ENCODE assay signal across 14 cellular contexts in genomic region chr1:92958203-92958970, GRCh38. TPM values are rescaled to one million over a fixed set of nuclear protein-coding genes. Genes with fewer than 3 reads are reported as not detected.
A peak's percentile ranks its signal among the peaks of the same experiment; 100 is the strongest.
DNase-seq lines count a peak whose midpoint lies in the region; ATAC-seq, FAIRE-seq and TF ChIP-seq lines count a peak whose summit lies in the region.
"Had no signal": no experiment of that assay in that cellular context is flagged by ENCODE, and none has a peak within 500 bp of the region (broad histone marks: within the 10 kb centered on the region; RNA-seq: fewer than 3 reads in every experiment).

No MANE protein-coding gene starts in this region.

- TF ChIP-seq CTCF in HepG2 (CRISPR knock-in tag; IDR thresholded peaks at IDR 0.05): no peak
- TF ChIP-seq CTCF in uterus (IDR thresholded peaks at IDR 0.05): no peak
- no peak for TF ChIP-seq CTCF in prostate gland (IDR thresholded peaks at IDR 0.05)

- TF ChIP-seq RAD21 in HepG2 (CRISPR knock-in tag; IDR thresholded peaks at IDR 0.05): no peak

- H3K79me2 ChIP-seq in HepG2 (ENCODE audit: insufficient read depth, low read length): peaks cover 46% of the 10 kb centered on the region

- peak overlapping the region; percentile 58 for H3K27ac ChIP-seq in HepG2 (ENCODE audit: extremely low read length, insufficient read depth, low read length)
- peak overlapping the region; percentile 95 to 96 for H3K27ac ChIP-seq in uterus
- no peak overlapping the region for H3K27ac ChIP-seq in prostate gland
- H3K27ac ChIP-seq: ovary, upper lobe of left lung had no signal

- 16% methylated on average over 1 of the region's 1 CpG for WGBS in HepG2 (ENCODE audit: low lambda C conversion rate)
- 90% methylated on average over 1 of the region's 1 CpG for WGBS in prostate gland

- no peak; a peak in 1 of 4 replicates for TF ChIP-seq EP300 in HepG2 (IDR thresholded peaks at IDR 0.05; ENCODE audit: low read depth in 2 of 2, low read length in 2 of 2)
- no peak for TF ChIP-seq EP300 in HepG2 (CRISPR knock-in tag; IDR thresholded peaks at IDR 0.05; ENCODE audit: borderline replicate concordance)

- no peak overlapping the region for H2AFZ ChIP-seq in HepG2 (ENCODE audit: low read length)

- intact Hi-C loops in HepG2 (cut with micrococcal nuclease; ENCODE audit: unreplicated experiment): loop anchor here (5.0 kb wide), 1 partner anchor 56 kb away; no protein-coding TSS in a partner anchor
- intact Hi-C loops in uterus (cut with DNase I; ENCODE audit: low total_unique reads): no loop called here
- intact Hi-C loops in prostate gland (cut with DNase I): no loop called here

- H3K9me3 ChIP-seq in T-helper 17 cell (ENCODE audit: control insufficient read depth, low read length, poor library complexity, severe bottlenecking): no peaks in the 10 kb centered on the region
- no peaks in the 10 kb centered on the region for H3K9me3 ChIP-seq in HepG2 (ENCODE audit: low read length)
- H3K9me3 ChIP-seq in uterus: no peaks in the 10 kb centered on the region
- no peaks in the 10 kb centered on the region for H3K9me3 ChIP-seq in prostate gland
- H3K9me3 ChIP-seq: ovary, upper lobe of left lung had no signal

- no peaks in the 10 kb centered on the region for H4K20me1 ChIP-seq in HepG2 (ENCODE audit: insufficient read depth, low read length)

- H3K4me2 ChIP-seq in HepG2 (ENCODE audit: low read depth, low read length): peak overlapping the region; percentile 64

- peaks cover 60% of the 10 kb centered on the region for H3K4me1 Mint-ChIP-seq in activated naive CD4-positive, alpha-beta T cell treated with anti-CD3 and anti-CD28 coated beads, Interleukin-2, amount 50 U/mL, for 24 hours
- H3K4me1 Mint-ChIP-seq in T-helper 17 cell: peaks cover 45% of the 10 kb centered on the region

- CTCF ChIA-PET in HepG2 (lab: Yijun Ruan, JAX; ENCODE audit: low intra/inter-chr PET ratio, low total read pairs): interaction anchor here (3.7 kb wide), 1 partner anchor 99 kb away, joined by 70 read pairs; no protein-coding TSS in a partner anchor

- H3K9me3 Mint-ChIP-seq in activated naive CD4-positive, alpha-beta T cell treated with anti-CD3 and anti-CD28 coated beads, Interleukin-2, amount 50 U/mL, for 24 hours: no peaks in the 10 kb centered on the region

- H3K4me3 ChIP-seq in HepG2 (replicated peaks in 1 of 3; ENCODE audit: insufficient read depth in 1 of 3, low read depth in 2 of 3, low read length in 3 of 3): peak overlapping the region in 2 of 3 experiments; percentile 8 to 43; a peak in 3 of 6 replicates
- no peak overlapping the region for H3K4me3 ChIP-seq in uterus
- H3K4me3 ChIP-seq in prostate gland: no peak overlapping the region
- H3K4me3 ChIP-seq: ovary, upper lobe of left lung had no signal

- FAIRE-seq in HepG2 (lab: Jason Lieb, UNC): peak; percentile 67

- no peak for ATAC-seq in T-helper 17 cell
- peak; percentile 17; the same call in 1 of the 3 replicates for ATAC-seq in HepG2

- TF ChIP-seq POLR2A in HepG2 (IDR thresholded peaks at IDR 0.05; ENCODE audit: insufficient read depth in 1 of 2, low read depth in 2 of 2, low read length in 2 of 2): no peak
- TF ChIP-seq POLR2A in uterus (IDR thresholded peaks at IDR 0.05): no peak
- TF ChIP-seq POLR2A in prostate gland (IDR thresholded peaks at IDR 0.05): no peak

- in situ Hi-C loops in HepG2 (cut with HindIII; ENCODE audit: extremely low pct_ligation_motif_present, low pct_unique_long_range_greater_than_20kb): loop anchor here (5.0 kb wide), 1 partner anchor 101 kb away; no protein-coding TSS in a partner anchor

- H3K9ac ChIP-seq in HepG2 (ENCODE audit: insufficient read depth, low read depth, low read length): peak overlapping the region; percentile 36; the same call in 1 of the 2 replicates

- POLR2A ChIA-PET in HepG2 (lab: Yijun Ruan, JAX): interaction anchor here (0.7 to 1.3 kb wide), 2 partner anchors 9 to 35 kb away, joined by 3 read pairs; no protein-coding TSS in a partner anchor

- no peaks in the 10 kb centered on the region for H3K27me3 Mint-ChIP-seq in activated naive CD4-positive, alpha-beta T cell treated with anti-CD3 and anti-CD28 coated beads, Interleukin-2, amount 50 U/mL, for 24 hours
- no peaks in the 10 kb centered on the region for H3K27me3 Mint-ChIP-seq in T-helper 17 cell

- BruUV-seq in HepG2 (replicated peaks; lab: Mats Ljungman, UMichigan): no TSS peak

- H3K27me3 ChIP-seq in HepG2 (ENCODE audit: control insufficient read depth in 1 of 2, insufficient read depth in 2 of 2, low read length in 2 of 2): peaks cover 2 to 8% of the 10 kb centered on the region in 2 experiments; a peak in 2 of 5 replicates
- no peaks in the 10 kb centered on the region for H3K27me3 ChIP-seq in uterus
- H3K27me3 ChIP-seq in prostate gland (replicated peaks; ENCODE audit: insufficient read depth): no peaks in the 10 kb centered on the region
- H3K27me3 ChIP-seq: ovary, upper lobe of left lung had no signal

- no peaks in the 10 kb centered on the region for H3K36me3 ChIP-seq in HepG2 (replicated peaks in 1 of 2; ENCODE audit: control insufficient read depth in 1 of 2, insufficient read depth in 2 of 2, low read length in 2 of 2)
- no peaks in the 10 kb centered on the region for H3K36me3 ChIP-seq in uterus
- no peaks in the 10 kb centered on the region for H3K36me3 ChIP-seq in prostate gland
- H3K36me3 ChIP-seq: ovary, upper lobe of left lung had no signal

- H3K4me1 ChIP-seq in HepG2 (ENCODE audit: insufficient read depth, low read length): peaks cover 57% of the 10 kb centered on the region
- no peaks in the 10 kb centered on the region for H3K4me1 ChIP-seq in uterus
- no peaks in the 10 kb centered on the region for H3K4me1 ChIP-seq in prostate gland (replicated peaks)

- no peak for DNase-seq in activated naive CD4-positive, alpha-beta T cell treated with anti-CD3 and anti-CD28 coated beads, Interleukin-2, amount 50 U/mL, for 16 hours
- DNase-seq in T-helper 17 cell: no peak
- DNase-seq in HepG2 (ENCODE audit: low spot score): peak; percentile 62
- DNase-seq in uterus: no peak
- no peak for DNase-seq in putamen (ENCODE audit: low spot score)
- no peak for DNase-seq in prostate gland (ENCODE audit: low spot score)
- no peak for DNase-seq in effector CD8-positive, alpha-beta T cell (lab: John Stamatoyannopoulos, UW)
- DNase-seq: activated CD8-positive, alpha-beta memory T cell treated with anti-CD3 and anti-CD28 coated beads for 24 hours; mesendoderm; NCI-H187; NCI-H526; ovary; upper lobe of left lung had no signal

- H3K36me3 Mint-ChIP-seq in activated naive CD4-positive, alpha-beta T cell treated with anti-CD3 and anti-CD28 coated beads, Interleukin-2, amount 50 U/mL, for 24 hours: peaks cover 2% of the 10 kb centered on the region
- peaks cover 2% of the 10 kb centered on the region for H3K36me3 Mint-ChIP-seq in T-helper 17 cell (ENCODE audit: low read depth)

- peak overlapping the region; percentile 85 for H3K27ac Mint-ChIP-seq in activated naive CD4-positive, alpha-beta T cell treated with anti-CD3 and anti-CD28 coated beads, Interleukin-2, amount 50 U/mL, for 24 hours
- peak overlapping the region; percentile 84 for H3K27ac Mint-ChIP-seq in T-helper 17 cell

- H3K4me3 Mint-ChIP-seq in activated naive CD4-positive, alpha-beta T cell treated with anti-CD3 and anti-CD28 coated beads, Interleukin-2, amount 50 U/mL, for 24 hours: peak overlapping the region; percentile 45
- peak overlapping the region; percentile 61 for H3K4me3 Mint-ChIP-seq in T-helper 17 cell

TF ChIP-seq in HepG2, 621 proteins besides CTCF, POLR2A, EP300 and RAD21 (continues in another document):
- TF ChIP-seq HNF4G (IDR thresholded peaks at IDR 0.05; ENCODE audit: borderline replicate concordance, low read depth, low read length) (peak; percentile 45; the same call in 1 of the 2 replicates), HNF4G (CRISPR knock-in tag; IDR thresholded peaks at IDR 0.05; ENCODE audit: borderline replicate concordance, low read depth) (no peak)

RNA-seq across cellular contexts. Expression of gene DIPK1A, which starts 2.9 kb away (rescaled TPM):
- total RNA-seq in T-helper 17 cell (1 to 10 TPM; 7.9 to 8.7 TPM), HepG2 (2016; rRNA removed; fragmentation: Illumina TruSeq; extraction: Trizol) (7.7 and 8.4 TPM in 2 replicates), uterus (10 to 100 TPM; 15.5 to 28.4 (median 20.8) TPM), prostate gland (10 to 100 TPM in 1 of 2 donors, 1 to 10 TPM in 1; 9.2 to 22.2 TPM)
- total RNA-seq in HepG2 (2016; cell fraction: cytosol; rRNA removed; fragmentation: Illumina TruSeq; extraction: Trizol; ENCODE audit: low read depth): 1.2 and 1.3 TPM in 2 replicates
- 7.4 and 8.9 TPM in 2 replicates for total RNA-seq in HepG2 (2016; cell fraction: insoluble cytoplasmic fraction; rRNA removed; fragmentation: Illumina TruSeq; extraction: Trizol)
- total RNA-seq in HepG2 (2016; cell fraction: membrane; rRNA removed; fragmentation: Illumina TruSeq; extraction: Trizol): 4.5 and 4.8 TPM in 2 replicates
- 8.6 and 11.1 TPM in 2 replicates for total RNA-seq in HepG2 (2016; cell fraction: nucleus; rRNA removed; fragmentation: Illumina TruSeq; extraction: Trizol)
- 7.0 and 8.4 TPM in 2 replicates for polyA plus RNA-seq in HepG2 (2011; rRNA removed)
- 3.4 and 7.4 TPM in 2 replicates for polyA plus RNA-seq in HepG2 (2011; cell fraction: cytosol; rRNA removed)
- 1.1 and 2.3 TPM in 2 replicates for polyA plus RNA-seq in HepG2 (2011; cell fraction: nucleus; rRNA removed)
- polyA plus RNA-seq in HepG2 (2012): 17.3 and 18.3 TPM in 2 replicates
- polyA plus RNA-seq in HepG2 (2016; cell fraction: cytosol; fragmentation: Illumina TruSeq; extraction: Trizol; ENCODE audit: low read depth): 1.4 and 1.6 TPM in 2 replicates
- polyA plus RNA-seq in HepG2 (2016; cell fraction: insoluble cytoplasmic fraction; fragmentation: Illumina TruSeq; extraction: Trizol; ENCODE audit: low read depth): 11.5 and 12.4 TPM in 2 replicates
- polyA plus RNA-seq in HepG2 (2016; cell fraction: membrane; fragmentation: Illumina TruSeq; extraction: Trizol; ENCODE audit: low read depth): 4.5 and 4.8 TPM in 2 replicates
- polyA plus RNA-seq in HepG2 (2016; cell fraction: nucleus; fragmentation: Illumina TruSeq; extraction: Trizol; ENCODE audit: insufficient read depth, low read depth): 13.7 and 15.3 TPM in 2 replicates
- 0.37 and 2.1 TPM in 2 replicates for polyA minus RNA-seq in HepG2 (2011; rRNA and poly(A)+ RNA removed; ENCODE audit: low replicate concordance)
- polyA minus RNA-seq in HepG2 (2011; cell fraction: cytosol; rRNA and poly(A)+ RNA removed): 6.2 and 6.6 TPM in 2 replicates
- polyA minus RNA-seq in HepG2 (2011; cell fraction: nucleus; rRNA and poly(A)+ RNA removed): 4.6 and 6.7 TPM in 2 replicates

Comparison
In these comparisons a context has a peak if more than half of its experiments do, and no peak if none do; other contexts are left out.
1. H3K27ac ChIP-seq: peak in HepG2 (single experiment) and uterus (2 of 2); none in prostate gland (0 of 2).
2. H3K4me3 ChIP-seq: peak in HepG2 (2 of 3); none in uterus (0 of 2) and prostate gland (0 of 2).